12 cellular contexts compared by ENCODE assay signal in genomic region chr19:5452594-5453565, GRCh38. TPM values are rescaled to one million over a fixed set of nuclear protein-coding genes. Genes with fewer than 3 reads are reported as not detected.
DNase-seq lines count a peak whose midpoint lies in the region; ATAC-seq, FAIRE-seq and TF ChIP-seq lines count a peak whose summit lies in the region.
"Had no signal": no experiment of that assay in that cellular context is flagged by ENCODE, and none has a peak within 500 bp of the region (broad histone marks: within the 10 kb centered on the region; RNA-seq: fewer than 3 reads in every experiment).

No MANE protein-coding gene starts in this region.

- H3K36me3 ChIP-seq in GM23248 (ENCODE audit: low read depth) (no peaks in the 10 kb centered on the region), bronchial epithelial cell (ENCODE audit: control insufficient read depth, insufficient read depth, low read length) (no peaks in the 10 kb centered on the region)

- WGBS in GM23248 (ENCODE audit: low coverage in 1 of 2, low lambda C conversion rate in 2 of 2, missing lambda C conversion rate in 2 of 2), 2 experiments: 74 to 75% methylated on average over 16 of the region's 16 CpGs

- H3K4me2 ChIP-seq in GM23248 (ENCODE audit: unreplicated experiment): no peak overlapping the region

- no peaks in the 10 kb centered on the region for H4K20me1 ChIP-seq in GM23248 (ENCODE audit: insufficient read depth)

- DNase-seq in AG10803 (ENCODE audit: low read depth) (peak; percentile 8), GM23248 (peak; percentile 41), NCI-H82 treated with DMSO at 0.1 percent for 48 hours (lab: John Stamatoyannopoulos, UW; ENCODE audit: unreplicated experiment) (peak; percentile 35), bronchial epithelial cell (ENCODE audit: low read depth) (peak; percentile 14), cerebellum (ENCODE audit: low spot score) (no peak), T1000 (lab: John Stamatoyannopoulos, UW) (no peak)
- DNase-seq in effector CD8-positive, alpha-beta T cell (lab: John Stamatoyannopoulos, UW): no peak
- DNase-seq: effector CD4-positive, alpha-beta T cell; hippocampal formation; Right ventricle myocardium superior had no signal

- H3K79me2 ChIP-seq in GM23248 (ENCODE audit: insufficient read depth): no peaks in the 10 kb centered on the region

- no peak overlapping the region for H2AFZ ChIP-seq in GM23248

- no peaks in the 10 kb centered on the region for H3K4me1 ChIP-seq in GM23248 (ENCODE audit: insufficient read depth)

- H3K9me3 ChIP-seq in GM23248 (ENCODE audit: low read depth): no peaks in the 10 kb centered on the region

- H3K9ac ChIP-seq in GM23248: no peak overlapping the region

- no peaks in the 10 kb centered on the region for H3F3A ChIP-seq in GM23248 (ENCODE audit: insufficient read depth)

- TF ChIP-seq CTCF in AG10803 (conservative IDR thresholded peaks at IDR 0.05; ENCODE audit: low read length): no peak
- TF ChIP-seq CTCF in bronchial epithelial cell (IDR thresholded peaks at IDR 0.05; ENCODE audit: insufficient read depth, low read length, severe bottlenecking): no peak

- H3K4me3 ChIP-seq in AG10803 (ENCODE audit: low read length): no peak overlapping the region
- H3K4me3 ChIP-seq in GM23248: no peak overlapping the region
- H3K4me3 ChIP-seq in bronchial epithelial cell (ENCODE audit: low read depth, low read length): no peak overlapping the region

- H3K9me2 ChIP-seq in GM23248 (ENCODE audit: insufficient read depth): no peaks in the 10 kb centered on the region

- no peak for FAIRE-seq in bronchial epithelial cell (lab: Jason Lieb, UNC)

- ATAC-seq in GM18909 (IDR thresholded peaks at IDR 0.05; ENCODE audit: poor library complexity, unreplicated experiment): no peak

- H3K27me3 ChIP-seq in GM23248 (replicated peaks; ENCODE audit: insufficient read depth) (peaks cover 8% of the 10 kb centered on the region; the same call in 1 of the 2 replicates), bronchial epithelial cell (ENCODE audit: control insufficient read depth, insufficient read depth, low read length) (no peaks in the 10 kb centered on the region)

- H3K27ac ChIP-seq in GM23248: no peak overlapping the region

- in situ Hi-C loops in GM23248 (cut with MboI): no loop called here

RNA-seq across cellular contexts. Expression of gene ZNRF4, which starts 2.3 kb away (rescaled TPM):
- not detected in 2 replicates for total RNA-seq in GM23248 (2014; rRNA removed; shearing (Covaris generic))
- not detected in 2 replicates for polyA plus RNA-seq in GM23248 (2016; fragmentation: Nextera tagmentation; extraction: Ambion mirVana)
- total RNA-seq in bronchial epithelial cell (not detected in 2 replicates), cerebellum (not detected)
- total RNA-seq: Right ventricle myocardium superior had no signal
- polyA plus RNA-seq: thymus had no signal

Comparison
In these comparisons a context has a peak if more than half of its experiments do, and no peak if none do; other contexts are left out.
1. DNase-seq: peak in AG10803 (single experiment), GM23248 (single experiment), NCI-H82 treated with DMSO at 0.1 percent for 48 hours (single experiment) and bronchial epithelial cell (single experiment); none in cerebellum (single experiment), effector CD8-positive, alpha-beta T cell (single experiment) and T1000 (single experiment).